In the genomic region with DNA sequence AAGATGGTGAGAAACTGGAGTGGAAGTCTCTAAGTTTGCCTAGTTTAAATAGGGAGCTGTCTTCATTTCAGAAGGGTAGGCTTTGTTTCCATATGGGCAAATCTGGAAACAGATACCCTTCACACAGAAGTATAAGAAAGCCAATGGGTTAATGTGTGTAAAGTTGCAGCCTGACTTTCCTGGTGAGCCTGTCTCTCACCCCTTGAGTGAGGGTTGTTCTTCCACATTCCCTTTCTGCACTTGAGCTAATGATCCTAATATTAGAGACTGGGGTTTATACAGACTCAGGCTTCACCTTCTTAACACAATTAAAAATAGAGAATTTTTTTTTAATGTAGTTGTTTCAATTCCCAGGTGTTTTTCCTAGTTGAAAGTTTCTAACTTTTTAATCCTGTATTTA, we compare ENCODE assay signal across 14 cellular contexts.
"Had no signal": no experiment of that assay in that cellular context is flagged by ENCODE, and none has a peak within 500 bp of the region (broad histone marks: within the 10 kb centered on the region; RNA-seq: fewer than 3 reads in every experiment).

No MANE protein-coding gene starts in this region.

- H3K27me3 Mint-ChIP-seq: activated naive CD8-positive, alpha-beta T cell treated with anti-CD3 and anti-CD28 coated beads, Interleukin-2, amount 50 U/mL, for 24 hours; activated T-cell treated with anti-CD3 and anti-CD28 coated beads, Interleukin-2, amount 50 U/mL, for 24 hours; stimulated activated naive B cell treated with anti-CD40 and anti-IgM and Interleukin-4, amounts not matched to agents 10 μg/mL and 1 μg/mL and 100 μg/mL, for 72 hours had no signal

- H3K4me3 ChIP-seq: ascending aorta, colonic mucosa, heart left ventricle, neural progenitor cell, skin epidermis, upper lobe of left lung had no signal

- H3K27ac Mint-ChIP-seq: neural progenitor cell; stimulated activated naive B cell treated with anti-CD40 and anti-IgM and Interleukin-4, amounts not matched to agents 10 μg/mL and 1 μg/mL and 100 μg/mL, for 72 hours had no signal

- H3K4me3 Mint-ChIP-seq: activated naive CD8-positive, alpha-beta T cell treated with anti-CD3 and anti-CD28 coated beads, Interleukin-2, amount 50 U/mL, for 24 hours; activated T-cell treated with anti-CD3 and anti-CD28 coated beads, Interleukin-2, amount 50 U/mL, for 24 hours; neural progenitor cell; stimulated activated naive B cell treated with anti-CD40 and anti-IgM and Interleukin-4, amounts not matched to agents 10 μg/mL and 1 μg/mL and 100 μg/mL, for 72 hours had no signal

- H2AFZ ChIP-seq: neural progenitor cell had no signal

- H3K9me3 Mint-ChIP-seq: activated naive CD8-positive, alpha-beta T cell treated with anti-CD3 and anti-CD28 coated beads, Interleukin-2, amount 50 U/mL, for 24 hours; activated T-cell treated with anti-CD3 and anti-CD28 coated beads, Interleukin-2, amount 50 U/mL, for 24 hours; neural progenitor cell; stimulated activated naive B cell treated with anti-CD40 and anti-IgM and Interleukin-4, amounts not matched to agents 10 μg/mL and 1 μg/mL and 100 μg/mL, for 72 hours had no signal

- H3K9me2 ChIP-seq: SK-N-SH had no signal

- H3K27ac ChIP-seq: colonic mucosa, neural progenitor cell had no signal

- H3K27me3 ChIP-seq: ascending aorta, colonic mucosa, heart left ventricle, neural progenitor cell, upper lobe of left lung had no signal

- H3K36me3 ChIP-seq: colonic mucosa had no signal

- DNase-seq: activated CD4-positive, alpha-beta T cell treated with anti-CD3 and anti-CD28 coated beads, Interleukin-2, amount 50 U/mL, for 1 hour; activated CD4-positive, CD25-positive, alpha-beta regulatory T cell; activated gamma-delta T cell treated with Interleukin-2 at 50 U/mL for 16 hours; activated naive CD8-positive, alpha-beta T cell treated with anti-CD3 and anti-CD28 coated beads, Interleukin-2, amount 50 U/mL, for 24 hours; activated T-cell treated with anti-CD3 and anti-CD28 coated beads, Interleukin-2, amount 50 U/mL, for 24 hours; colonic mucosa; heart left ventricle; left ventricle myocardium superior; SK-N-SH; stimulated activated naive B cell treated with anti-CD40 and anti-IgM and Interleukin-4, amounts not matched to agents 10 μg/mL and 1 μg/mL and 100 μg/mL, for 72 hours; upper lobe of left lung had no signal

- H3K9me3 ChIP-seq: ascending aorta, colonic mucosa, heart left ventricle, SK-N-SH, upper lobe of left lung had no signal

- H3K4me2 ChIP-seq: neural progenitor cell had no signal
